ENCODE assay signal across 14 cellular contexts in the genomic region with DNA sequence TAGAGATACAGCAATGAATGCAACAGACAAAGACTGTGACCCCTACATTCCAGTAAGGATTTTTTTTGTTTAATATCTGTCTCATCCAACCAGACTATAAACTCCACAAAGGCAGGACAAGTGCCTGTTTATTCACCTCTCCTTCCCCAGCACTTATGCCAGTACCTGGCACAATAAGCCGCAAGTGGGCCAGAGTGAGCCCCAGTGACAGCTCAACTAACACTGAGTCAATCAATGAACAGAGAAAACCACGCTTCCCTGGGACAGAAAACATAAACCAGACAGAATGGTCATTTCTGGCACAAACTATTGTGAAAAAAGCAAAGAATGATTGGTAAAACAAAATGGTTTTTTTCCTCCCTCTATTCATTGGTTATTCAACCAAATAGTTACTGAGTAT.
"Had no signal": no experiment of that assay in that cellular context is flagged by ENCODE, and none has a peak within 500 bp of the region (broad histone marks: within the 10 kb centered on the region; RNA-seq: fewer than 3 reads in every experiment).

No MANE protein-coding gene starts in this region.

- H3K27me3 ChIP-seq: body of pancreas, SJCRH30 had no signal

- H3K27ac ChIP-seq: body of pancreas, SJCRH30 had no signal

- H3K4me1 ChIP-seq: body of pancreas, SJCRH30 had no signal

- H3K4me3 ChIP-seq: body of pancreas, K562, SJCRH30 had no signal

- DNase-seq: activated CD4-positive, alpha-beta T cell treated with anti-CD3 and anti-CD28 coated beads, Interleukin-2, amount 50 U/mL, for 1 hour; activated CD8-positive, alpha-beta memory T cell treated with anti-CD3 and anti-CD28 coated beads, Interleukin-2, amount 50 U/mL, for 48 hours; activated naive CD8-positive, alpha-beta T cell treated with anti-CD3 and anti-CD28 coated beads, Interleukin-2, amount 10 ng/mL, durations not matched to agents 7 days and 5 days; activated T-cell treated with anti-CD3 and anti-CD28 coated beads, Interleukin-2, amount 50 U/mL, for 1 hour; aorta; NCI-H187; NK-92 treated with Interleukin-12 subunit alpha and Interleukin-12 subunit beta, amount 100 ng/mL, for 24 hours; Right ventricle myocardium superior had no signal

- H3K27me3 Mint-ChIP-seq: activated naive CD8-positive, alpha-beta T cell treated with anti-CD3 and anti-CD28 coated beads, Interleukin-2, amount 10 ng/mL, durations not matched to agents 7 days and 5 days; central memory CD8-positive, alpha-beta T cell had no signal

- H3K4me1 Mint-ChIP-seq: activated naive CD8-positive, alpha-beta T cell treated with anti-CD3 and anti-CD28 coated beads, Interleukin-2, amount 10 ng/mL, durations not matched to agents 7 days and 5 days; central memory CD8-positive, alpha-beta T cell had no signal

- H3K4me3 Mint-ChIP-seq: activated CD8-positive, alpha-beta T cell treated with anti-CD3 and anti-CD28 coated beads, Interleukin-2, amount 10 ng/mL, durations not matched to agents 7 days and 5 days; activated naive CD8-positive, alpha-beta T cell treated with anti-CD3 and anti-CD28 coated beads, Interleukin-2, amount 10 ng/mL, durations not matched to agents 7 days and 5 days; central memory CD8-positive, alpha-beta T cell had no signal

- H3K4me2 ChIP-seq: SK-N-SH had no signal

- H3K27ac Mint-ChIP-seq: activated CD8-positive, alpha-beta T cell treated with anti-CD3 and anti-CD28 coated beads, Interleukin-2, amount 10 ng/mL, durations not matched to agents 7 days and 5 days; activated naive CD8-positive, alpha-beta T cell treated with anti-CD3 and anti-CD28 coated beads, Interleukin-2, amount 10 ng/mL, durations not matched to agents 7 days and 5 days had no signal

- H3K9me3 ChIP-seq: body of pancreas, SJCRH30, SK-N-SH had no signal

- H3K9me3 Mint-ChIP-seq: activated naive CD8-positive, alpha-beta T cell treated with anti-CD3 and anti-CD28 coated beads, Interleukin-2, amount 10 ng/mL, durations not matched to agents 7 days and 5 days; central memory CD8-positive, alpha-beta T cell had no signal

- H3K9ac ChIP-seq: SK-N-SH had no signal
